ENCODE assay signal across 15 cellular contexts in the genomic region with DNA sequence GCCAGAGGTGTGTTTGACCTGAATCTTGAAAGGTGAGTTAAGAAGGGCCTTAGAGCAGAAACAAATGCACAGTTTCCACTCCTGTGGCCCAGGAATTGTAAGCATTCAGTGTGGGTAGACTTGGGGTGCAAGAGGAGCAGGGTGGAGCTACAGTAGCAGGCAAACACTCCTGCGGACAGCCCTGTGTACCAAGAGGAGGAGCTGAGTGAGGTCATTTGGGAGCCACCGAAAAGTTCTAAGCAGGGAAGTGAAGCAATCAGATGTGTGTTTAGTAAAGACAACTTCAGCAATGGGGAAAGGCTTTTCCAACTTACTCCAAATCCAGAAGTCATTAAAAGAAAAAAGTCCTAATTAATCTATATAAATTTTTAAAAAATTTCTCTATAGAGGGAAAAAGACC.
DNase-seq lines count a peak whose midpoint lies in the region; ATAC-seq, FAIRE-seq and TF ChIP-seq lines count a peak whose summit lies in the region.
"Had no signal": no experiment of that assay in that cellular context is flagged by ENCODE, and none has a peak within 500 bp of the region (broad histone marks: within the 10 kb centered on the region; RNA-seq: fewer than 3 reads in every experiment).

No MANE protein-coding gene starts in this region.

- no peak for TF ChIP-seq POLR2A in HepG2 (IDR thresholded peaks at IDR 0.05; ENCODE audit: insufficient read depth in 1 of 2, low read depth in 2 of 2, low read length in 2 of 2)

- no peak for TF ChIP-seq CTCF in HepG2 (CRISPR knock-in tag; IDR thresholded peaks at IDR 0.05)
- TF ChIP-seq CTCF in nephron progenitor cell (IDR thresholded peaks at IDR 0.05), result no peak
- TF ChIP-seq CTCF in endodermal cell (conservative IDR thresholded peaks at IDR 0.05), result no peak

- POLR2A ChIA-PET in HepG2 (lab: Yijun Ruan, JAX), result interaction anchor here (0.8 kb wide), 1 partner anchor 80 kb away, joined by 3 read pairs; no protein-coding TSS in a partner anchor

- BruUV-seq in HepG2 (replicated peaks; lab: Mats Ljungman, UMichigan), result no TSS peak

- no peak for TF ChIP-seq RAD21 in HepG2 (CRISPR knock-in tag; IDR thresholded peaks at IDR 0.05)

- H3K27ac Mint-ChIP-seq in nephron progenitor cell, result peak overlapping the region; percentile 90
- H3K27ac Mint-ChIP-seq in endodermal cell, result no peak overlapping the region
- H3K27ac Mint-ChIP-seq: CD4-positive, alpha-beta T cell had no signal

- H3K9me3 ChIP-seq in HepG2 (ENCODE audit: low read length), result no peaks in the 10 kb centered on the region
- no peaks in the 10 kb centered on the region for H3K9me3 ChIP-seq in GM23248 (ENCODE audit: low read depth)
- no peaks in the 10 kb centered on the region for H3K9me3 ChIP-seq in endodermal cell (ENCODE audit: control insufficient read depth, low read length)
- H3K9me3 ChIP-seq: BE2C had no signal

- H3K9ac ChIP-seq in HepG2 (ENCODE audit: insufficient read depth, low read depth, low read length), result no peak overlapping the region
- H3K9ac ChIP-seq in GM23248, result no peak overlapping the region
- no peak overlapping the region for H3K9ac ChIP-seq in endodermal cell (ENCODE audit: extremely low read depth, low read length, poor library complexity, severe bottlenecking)

- peak; percentile 78 for ATAC-seq in esophagus mucosa
- ATAC-seq in HepG2, result peak; percentile 99
- ATAC-seq in GM19023 (IDR thresholded peaks at IDR 0.05; ENCODE audit: unreplicated experiment), result no peak

- H3K27ac ChIP-seq in HepG2 (ENCODE audit: extremely low read length, insufficient read depth, low read length) (no peak overlapping the region), GM23248 (no peak overlapping the region), endodermal cell (ENCODE audit: low read depth, low read length) (no peak overlapping the region)

- H4K20me1 ChIP-seq in HepG2 (ENCODE audit: insufficient read depth, low read length) (no peaks in the 10 kb centered on the region), GM23248 (ENCODE audit: insufficient read depth) (no peaks in the 10 kb centered on the region)

- H3K36me3 Mint-ChIP-seq in nephron progenitor cell (ENCODE audit: low read depth) (peaks cover 20% of the 10 kb centered on the region), endodermal cell (ENCODE audit: low read depth) (peaks cover 17% of the 10 kb centered on the region)

- no peak overlapping the region for H3K4me3 Mint-ChIP-seq in nephron progenitor cell
- H3K4me3 Mint-ChIP-seq in endodermal cell, result no peak overlapping the region
- H3K4me3 Mint-ChIP-seq: CD4-positive, alpha-beta T cell; H9 had no signal

- no peaks in the 10 kb centered on the region for H3K36me3 ChIP-seq in HepG2 (replicated peaks in 1 of 2; ENCODE audit: control insufficient read depth in 1 of 2, insufficient read depth in 2 of 2, low read length in 2 of 2)
- no peaks in the 10 kb centered on the region for H3K36me3 ChIP-seq in GM23248 (ENCODE audit: low read depth)
- peaks cover 6% of the 10 kb centered on the region for H3K36me3 ChIP-seq in endodermal cell (ENCODE audit: control insufficient read depth, insufficient read depth, low read length)
- H3K36me3 ChIP-seq: BE2C had no signal

- H3K4me1 ChIP-seq in HepG2 (ENCODE audit: insufficient read depth, low read length) (peaks cover 11% of the 10 kb centered on the region), GM23248 (ENCODE audit: insufficient read depth) (no peaks in the 10 kb centered on the region), endodermal cell (ENCODE audit: control insufficient read depth, insufficient read depth, low read length) (no peaks in the 10 kb centered on the region)
- H3K4me1 ChIP-seq: BE2C had no signal

- H2AFZ ChIP-seq in HepG2 (ENCODE audit: low read length) (no peak overlapping the region), GM23248 (no peak overlapping the region)

- intact Hi-C loops in HepG2 (cut with micrococcal nuclease; ENCODE audit: unreplicated experiment), result loop anchor here (10.0 kb wide), 1 partner anchor 96 kb away; a partner anchor contains a TSS

- WGBS in HepG2 (ENCODE audit: low lambda C conversion rate), result 3% methylated on average over 2 of the region's 2 CpGs
- 91 to 96% methylated on average over 2 of the region's 2 CpGs for WGBS in GM23248 (ENCODE audit: low coverage in 1 of 2, low lambda C conversion rate in 2 of 2, missing lambda C conversion rate in 2 of 2), 2 experiments
- 90 to 100% methylated on average over 1 to 2 of the region's 2 CpGs for WGBS in endodermal cell (ENCODE audit: insufficient coverage in 1 of 2, insufficient read length in 1 of 2), 2 experiments

- H3K4me3 ChIP-seq in HepG2 (replicated peaks in 1 of 3; ENCODE audit: insufficient read depth in 1 of 3, low read depth in 2 of 3, low read length in 3 of 3) (no peak overlapping the region), GM23248 (no peak overlapping the region), endodermal cell (ENCODE audit: low read length) (no peak overlapping the region)

- H3K9me2 ChIP-seq in GM23248 (ENCODE audit: insufficient read depth), result no peaks in the 10 kb centered on the region

- CTCF ChIA-PET in HepG2 (lab: Yijun Ruan, JAX; ENCODE audit: low intra/inter-chr PET ratio, low total read pairs), result no interaction called here

- in situ Hi-C loops in HepG2 (cut with HindIII; ENCODE audit: extremely low pct_ligation_motif_present, low pct_unique_long_range_greater_than_20kb) (no loop called here), GM23248 (cut with MboI) (no loop called here)

- H3K9me3 Mint-ChIP-seq in nephron progenitor cell (peaks cover 9% of the 10 kb centered on the region), endodermal cell (no peaks in the 10 kb centered on the region)
- H3K9me3 Mint-ChIP-seq: H9 had no signal

- H3K4me1 Mint-ChIP-seq in nephron progenitor cell (peaks cover 41% of the 10 kb centered on the region), endodermal cell (no peaks in the 10 kb centered on the region)
- H3K4me1 Mint-ChIP-seq: H9 had no signal

- H3K27me3 Mint-ChIP-seq in nephron progenitor cell (ENCODE audit: low read depth, poor library complexity) (peaks cover 2% of the 10 kb centered on the region), endodermal cell (ENCODE audit: insufficient read depth) (no peaks in the 10 kb centered on the region)
- H3K27me3 Mint-ChIP-seq: CD4-positive, alpha-beta T cell had no signal

- DNase-seq in HepG2 (ENCODE audit: low spot score), result peak; percentile 79
- no peak for DNase-seq in nephron progenitor cell
- no peak for DNase-seq in GDM1 (lab: John Stamatoyannopoulos, UW)
- DNase-seq in GM23248, result no peak
- DNase-seq in endodermal cell, result no peak
- DNase-seq: BE2C; C1 segment of cervical spinal cord; CD4-positive, alpha-beta T cell; DMS153; DMS79; GF-D8; H9 had no signal

- H3K79me2 ChIP-seq in HepG2 (ENCODE audit: insufficient read depth, low read length) (no peaks in the 10 kb centered on the region), GM23248 (ENCODE audit: insufficient read depth) (no peaks in the 10 kb centered on the region)

- H3K4me2 ChIP-seq in HepG2 (ENCODE audit: low read depth, low read length) (peak overlapping the region; percentile 20), GM23248 (ENCODE audit: unreplicated experiment) (no peak overlapping the region)

- TF ChIP-seq EP300 in HepG2 (IDR thresholded peaks at IDR 0.05; ENCODE audit: low read depth in 2 of 2, low read length in 2 of 2) (peak in 1 of 2 experiments; percentile 39; a peak in 1 of 4 replicates), HepG2 (CRISPR knock-in tag; IDR thresholded peaks at IDR 0.05; ENCODE audit: borderline replicate concordance) (no peak)

- H3F3A ChIP-seq in GM23248 (ENCODE audit: insufficient read depth), result no peaks in the 10 kb centered on the region

- H3K27me3 ChIP-seq in HepG2 (ENCODE audit: control insufficient read depth in 1 of 2, insufficient read depth in 2 of 2, low read length in 2 of 2) (no peaks in the 10 kb centered on the region), GM23248 (replicated peaks; ENCODE audit: insufficient read depth) (no peaks in the 10 kb centered on the region), endodermal cell (ENCODE audit: control insufficient read depth, insufficient read depth, low read length, poor library complexity, severe bottlenecking) (no peaks in the 10 kb centered on the region)
- H3K27me3 ChIP-seq: BE2C had no signal

- peak; percentile 23 for FAIRE-seq in HepG2 (lab: Jason Lieb, UNC)
- FAIRE-seq: H1 had no signal

TF ChIP-seq in HepG2, 621 proteins besides CTCF, POLR2A, EP300 and RAD21 (continues in another document):
- TF ChIP-seq SOX13 (IDR thresholded peaks at IDR 0.05), result no peak
- no peak for TF ChIP-seq SOX13 (CRISPR knock-in tag; conservative IDR thresholded peaks at IDR 0.05 in 1 of 2, IDR thresholded peaks at IDR 0.05 in 1 of 2)
- TF ChIP-seq CENPT (CRISPR knock-in tag; IDR thresholded peaks at IDR 0.05; ENCODE audit: low read depth), result no peak
- no peak for TF ChIP-seq ZEB1 (IDR thresholded peaks at IDR 0.05; ENCODE audit: insufficient replicate concordance, low read depth)
- TF ChIP-seq, protein P1, sequence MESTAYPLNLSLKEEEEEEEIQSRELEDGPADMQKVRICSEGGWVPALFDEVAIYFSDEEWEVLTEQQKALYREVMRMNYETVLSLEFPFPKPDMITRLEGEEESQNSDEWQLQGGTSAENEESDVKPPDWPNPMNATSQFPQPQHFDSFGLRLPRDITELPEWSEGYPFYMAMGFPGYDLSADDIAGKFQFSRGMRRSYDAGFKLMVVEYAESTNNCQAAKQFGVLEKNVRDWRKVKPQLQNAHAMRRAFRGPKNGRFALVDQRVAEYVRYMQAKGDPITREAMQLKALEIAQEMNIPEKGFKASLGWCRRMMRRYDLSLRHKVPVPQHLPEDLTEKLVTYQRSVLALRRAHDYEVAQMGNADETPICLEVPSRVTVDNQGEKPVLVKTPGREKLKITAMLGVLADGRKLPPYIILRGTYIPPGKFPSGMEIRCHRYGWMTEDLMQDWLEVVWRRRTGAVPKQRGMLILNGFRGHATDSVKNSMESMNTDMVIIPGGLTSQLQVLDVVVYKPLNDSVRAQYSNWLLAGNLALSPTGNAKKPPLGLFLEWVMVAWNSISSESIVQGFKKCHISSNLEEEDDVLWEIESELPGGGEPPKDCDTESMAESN (CRISPR knock-in tag; conservative IDR thresholded peaks at IDR 0.05), result peak; percentile 82
- no peak for TF ChIP-seq ZNF615 (CRISPR knock-in tag; IDR thresholded peaks at IDR 0.05; ENCODE audit: borderline replicate concordance)
- TF ChIP-seq CEBPB (IDR thresholded peaks at IDR 0.05; ENCODE audit: borderline replicate concordance, low read depth, low read length), result peak; percentile 71; the same call in 1 of the 2 replicates
- TF ChIP-seq CCAR2 (optimal IDR thresholded peaks at IDR 0.05; ENCODE audit: low read depth, low read length), result no peak
- TF ChIP-seq ISL2 (CRISPR knock-in tag; IDR thresholded peaks at IDR 0.05), result no peak
- peak; percentile 68; the same call in 1 of the 2 replicates for TF ChIP-seq SP5 (CRISPR knock-in tag; IDR thresholded peaks at IDR 0.05; ENCODE audit: borderline replicate concordance, low read depth)
